ENCODE assay signal across 14 cellular contexts in genomic region chr9:133088146-133088750, GRCh38. TPM values are rescaled to one million over a fixed set of nuclear protein-coding genes. Genes with fewer than 3 reads are reported as not detected.
DNase-seq lines count a peak whose midpoint lies in the region; ATAC-seq and TF ChIP-seq lines count a peak whose summit lies in the region.
"Had no signal": no experiment of that assay in that cellular context is flagged by ENCODE, and none has a peak within 500 bp of the region (broad histone marks: within the 10 kb centered on the region; RNA-seq: fewer than 3 reads in every experiment).

No MANE protein-coding gene starts in this region.

- H3K27ac ChIP-seq in WERI-Rb-1 = peak overlapping the region; percentile 45
- H3K27ac ChIP-seq in left lung = no peak overlapping the region
- H3K27ac ChIP-seq: 22Rv1, GM23248 had no signal

- H3K36me3 ChIP-seq in WERI-Rb-1 (no peaks in the 10 kb centered on the region), left lung (no peaks in the 10 kb centered on the region)

- H3K27me3 ChIP-seq in WERI-Rb-1 (ENCODE audit: insufficient read depth, low read depth, severe bottlenecking) (no peaks in the 10 kb centered on the region), left lung (no peaks in the 10 kb centered on the region)

- H3K4me3 ChIP-seq in WERI-Rb-1 (ENCODE audit: low read depth, low read length) (no peak overlapping the region), left lung (no peak overlapping the region)
- H3K4me3 ChIP-seq: GM12878, GM23248 had no signal

- TF ChIP-seq CTCF in WERI-Rb-1 (IDR thresholded peaks at IDR 0.05; ENCODE audit: low read depth, low read length) = no peak
- no peak for TF ChIP-seq CTCF in left lung (IDR thresholded peaks at IDR 0.05)

- DNase-seq in activated effector memory CD4-positive, alpha-beta T cell treated with anti-CD3 and anti-CD28 coated beads, Interleukin-2, amount 50 U/mL, for 16 hours = peak; percentile 57
- no peak for DNase-seq in activated effector memory CD4-positive, alpha-beta T cell treated with Interleukin-2 at 50 U/mL for 16 hours
- DNase-seq in WERI-Rb-1 (no peak), left lung (peak; percentile 18 to 51), NCI-H774 (lab: John Stamatoyannopoulos, UW) (no peak), GM03348 (ENCODE audit: low spot score) (no peak)
- DNase-seq in activated CD4-positive, alpha-beta T cell treated with anti-CD3 and anti-CD28 coated beads for 48 hours = no peak
- DNase-seq: DMS53, GF-D8, GM23248, IMR-90 had no signal

- no peak for ATAC-seq in left lung
- no peak for ATAC-seq in HG03159 (IDR thresholded peaks at IDR 0.05; ENCODE audit: unreplicated experiment)

- no peaks in the 10 kb centered on the region for H3K4me1 ChIP-seq in left lung

- intact Hi-C loops in left lung (cut with DNase I) = no loop called here

- H3K9me3 ChIP-seq in WERI-Rb-1 (ENCODE audit: severe bottlenecking) (no peaks in the 10 kb centered on the region), left lung (no peaks in the 10 kb centered on the region)

RNA-seq across cellular contexts. Expression of gene CEL, which starts 26.5 kb away (rescaled TPM):
- 1 to 10 TPM in 1 of 2 donors, under 1 TPM in 1; 0.47 to 1.1 TPM for total RNA-seq in left lung

RNA-seq across cellular contexts. Expression of gene RALGDS, which starts 32.8 kb away (rescaled TPM):
- 10 to 100 TPM; 56.4 to 58.9 TPM for total RNA-seq in left lung

RNA-seq across cellular contexts. Expression of gene GTF3C5, which starts 57.5 kb away (rescaled TPM):
- total RNA-seq in left lung = 10 to 100 TPM; 37.3 to 41.5 TPM

Comparison
In these comparisons a context has a peak if more than half of its experiments do, and no peak if none do; other contexts are left out.
1. DNase-seq: peak in activated effector memory CD4-positive, alpha-beta T cell treated with anti-CD3 and anti-CD28 coated beads, Interleukin-2, amount 50 U/mL, for 16 hours (single experiment) and left lung (2 of 2); none in activated effector memory CD4-positive, alpha-beta T cell treated with Interleukin-2 at 50 U/mL for 16 hours (single experiment), WERI-Rb-1 (single experiment), activated CD4-positive, alpha-beta T cell treated with anti-CD3 and anti-CD28 coated beads for 48 hours (single experiment), NCI-H774 (single experiment) and GM03348 (single experiment).